17 cellular contexts compared by ENCODE assay signal in the genomic region with DNA sequence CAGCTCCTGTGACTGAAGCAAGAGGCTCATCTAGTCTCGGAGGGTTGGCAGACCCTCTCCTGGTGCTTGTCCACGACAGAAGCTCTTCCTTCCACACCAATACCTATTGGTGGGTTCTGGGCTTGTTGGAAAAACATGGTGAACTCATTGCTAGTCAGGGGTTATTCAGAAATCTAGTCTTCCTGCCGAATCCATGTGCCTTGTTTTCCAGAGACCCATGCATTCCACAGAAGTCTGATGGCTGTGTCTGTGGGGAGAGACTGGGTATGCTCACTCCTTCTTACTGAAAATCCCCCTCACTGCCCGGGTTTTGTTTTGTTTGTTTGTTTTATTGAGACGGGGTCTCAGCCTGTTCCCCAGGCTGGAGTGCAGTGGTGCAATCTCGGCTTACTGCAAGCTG.
"Had no signal": no experiment of that assay in that cellular context is flagged by ENCODE, and none has a peak within 500 bp of the region (broad histone marks: within the 10 kb centered on the region; RNA-seq: fewer than 3 reads in every experiment).

No MANE protein-coding gene starts in this region.

- H3K4me3 Mint-ChIP-seq: activated naive CD4-positive, alpha-beta T cell treated with anti-CD3 and anti-CD28 coated beads for 36 hours; natural killer cell; stimulated activated naive CD8-positive, alpha-beta T cell treated with anti-CD3 and anti-CD28 coated beads, Interleukin-15, amount 100 ng/mL, for 72 hours; T-helper 2 cell treated with Interferon-gamma antibody and Interleukin-4, amounts not matched to agents 5 μg/mL and 100 μg/mL, for 36 hours had no signal

- H3K27ac Mint-ChIP-seq: activated naive CD4-positive, alpha-beta T cell treated with anti-CD3 and anti-CD28 coated beads for 36 hours; natural killer cell; stimulated activated naive CD8-positive, alpha-beta T cell treated with anti-CD3 and anti-CD28 coated beads, Interleukin-15, amount 100 ng/mL, for 72 hours; T-helper 2 cell treated with Interferon-gamma antibody and Interleukin-4, amounts not matched to agents 5 μg/mL and 100 μg/mL, for 36 hours had no signal

- ATAC-seq: body of pancreas; foreskin keratinocyte; pancreas; stimulated activated naive CD8-positive, alpha-beta T cell treated with anti-CD3 and anti-CD28 coated beads, Interleukin-15, amount 100 ng/mL, for 72 hours had no signal

- H3K27ac ChIP-seq: body of pancreas, cardiac muscle cell, foreskin keratinocyte, pancreas, psoas muscle, right atrium auricular region, suprapubic skin, tibial nerve, VCaP had no signal

- H3K27me3 ChIP-seq: body of pancreas, cardiac muscle cell, foreskin keratinocyte, pancreas, right atrium auricular region, suprapubic skin, tibial nerve had no signal

- H3K9me3 ChIP-seq: body of pancreas, pancreas had no signal

- H3K4me1 ChIP-seq: body of pancreas, foreskin keratinocyte, pancreas, psoas muscle, right atrium auricular region, suprapubic skin, tibial nerve had no signal

- DNase-seq: activated CD4-positive, alpha-beta T cell treated with anti-CD3 and anti-CD28 coated beads for 1 hour; activated naive CD4-positive, alpha-beta T cell treated with anti-CD3 and anti-CD28 coated beads for 36 hours; anterior cingulate cortex; effector CD4-positive, alpha-beta T cell; foreskin keratinocyte; natural killer cell; psoas muscle; stimulated activated naive CD8-positive, alpha-beta T cell treated with anti-CD3 and anti-CD28 coated beads, Interleukin-15, amount 100 ng/mL, for 72 hours had no signal

- H3K4me3 ChIP-seq: body of pancreas, cardiac muscle cell, lung, pancreas, psoas muscle, right atrium auricular region, suprapubic skin, tibial nerve had no signal

- H3K36me3 ChIP-seq: cardiac muscle cell, pancreas, right atrium auricular region, suprapubic skin, tibial nerve had no signal
